In genomic region chr1:91583326-91583755, GRCh38 we compare ENCODE assay signal across 11 cellular contexts.
A peak's percentile ranks its signal among the peaks of the same experiment; 100 is the strongest.
DNase-seq lines count a peak whose midpoint lies in the region; ATAC-seq and TF ChIP-seq lines count a peak whose summit lies in the region.
"Had no signal": no experiment of that assay in that cellular context is flagged by ENCODE, and none has a peak within 500 bp of the region (broad histone marks: within the 10 kb centered on the region; RNA-seq: fewer than 3 reads in every experiment).

No MANE protein-coding gene starts in this region.

- H3K9me2 ChIP-seq in PC-9 (ENCODE audit: insufficient read depth) (peaks cover 8% of the 10 kb centered on the region; the same call in 1 of the 2 replicates), hepatocyte (replicated peaks; ENCODE audit: insufficient read depth) (no peaks in the 10 kb centered on the region)

- no peaks in the 10 kb centered on the region for H3F3A ChIP-seq in PC-9 (ENCODE audit: insufficient read depth, low read depth)

- H3K27me3 ChIP-seq in PC-9 (ENCODE audit: insufficient read depth, low read depth) (no peaks in the 10 kb centered on the region), hepatocyte (no peaks in the 10 kb centered on the region)

- no peaks in the 10 kb centered on the region for H3K79me2 ChIP-seq in PC-9 (ENCODE audit: low read depth)
- no peaks in the 10 kb centered on the region for H3K79me2 ChIP-seq in hepatocyte

- DNase-seq in AG04449 (ENCODE audit: low read depth, low spot score) = peak; percentile 73
- DNase-seq in HFF-Myc (ENCODE audit: extremely low read depth, low read depth) = peak; percentile 98
- no peak for DNase-seq in PC-9
- no peak for DNase-seq in hepatocyte (ENCODE audit: low spot score)
- no peak for DNase-seq in D341Med (ENCODE audit: low spot score)
- DNase-seq in dermis blood vessel endothelial cell = no peak
- DNase-seq: activated gamma-delta T cell; effector memory CD8-positive, alpha-beta T cell had no signal

- H3K27ac ChIP-seq in PC-9 = peak overlapping the region; percentile 65
- peak overlapping the region; percentile 74 for H3K27ac ChIP-seq in hepatocyte

- H3K4me1 ChIP-seq in PC-9 (replicated peaks; ENCODE audit: insufficient read depth) (peaks cover 6% of the 10 kb centered on the region), hepatocyte (ENCODE audit: insufficient read depth) (peaks cover 29% of the 10 kb centered on the region)

- no peaks in the 10 kb centered on the region for H3K36me3 ChIP-seq in PC-9 (ENCODE audit: low read depth)
- no peaks in the 10 kb centered on the region for H3K36me3 ChIP-seq in hepatocyte (replicated peaks; ENCODE audit: insufficient read depth, low read depth)

- intact Hi-C loops in PC-9 (cut with micrococcal nuclease; ENCODE audit: unreplicated experiment) = loop anchor here (10.0 kb wide), 1 partner anchor 49 kb away; no protein-coding TSS in a partner anchor

- no peak overlapping the region for H2AFZ ChIP-seq in PC-9
- H2AFZ ChIP-seq in hepatocyte = no peak overlapping the region

- H3K4me2 ChIP-seq in PC-9 (no peak overlapping the region), hepatocyte (peak overlapping the region; percentile 26)

- ATAC-seq in HG03432 (IDR thresholded peaks at IDR 0.05; ENCODE audit: unreplicated experiment) (no peak), GM21786 (IDR thresholded peaks at IDR 0.05; ENCODE audit: unreplicated experiment) (no peak)
- ATAC-seq: effector memory CD8-positive, alpha-beta T cell; HCT116 had no signal

- no peak for TF ChIP-seq CTCF in AG04449 (IDR thresholded peaks at IDR 0.05; ENCODE audit: insufficient read depth, low read length, missing control alignments)
- TF ChIP-seq CTCF in HFF-Myc (IDR thresholded peaks at IDR 0.05; ENCODE audit: low read depth, low read length, missing control alignments) = no peak
- no peak for TF ChIP-seq CTCF in PC-9 (conservative IDR thresholded peaks at IDR 0.05)
- no peak for TF ChIP-seq CTCF in hepatocyte (IDR thresholded peaks at IDR 0.05; ENCODE audit: poor library complexity)

- no peaks in the 10 kb centered on the region for H4K20me1 ChIP-seq in PC-9 (ENCODE audit: insufficient read depth)
- H4K20me1 ChIP-seq in hepatocyte (ENCODE audit: insufficient read depth, poor library complexity, severe bottlenecking) = no peaks in the 10 kb centered on the region

- H3K4me3 ChIP-seq in AG04449 (ENCODE audit: low read depth, low read length) (no peak overlapping the region), HFF-Myc (replicated peaks; ENCODE audit: low read depth, low read length) (no peak overlapping the region), PC-9 (no peak overlapping the region), hepatocyte (no peak overlapping the region)

- POLR2A ChIA-PET in AG04449 (lab: Yijun Ruan, JAX) = interaction anchor here (0.6 to 0.7 kb wide), 2 partner anchors 46 to 64 kb away, joined by 3 read pairs; no protein-coding TSS in a partner anchor
- POLR2A ChIA-PET in PC-9 (lab: Charles Lee; ENCODE audit: unreplicated experiment) = no interaction called here

- WGBS in hepatocyte (ENCODE audit: low lambda C conversion rate, missing lambda C conversion rate) = 51% methylated on average over 7 of the region's 7 CpGs

- H3K9me3 ChIP-seq in PC-9 (ENCODE audit: insufficient read depth, low read depth) = no peaks in the 10 kb centered on the region
- no peaks in the 10 kb centered on the region for H3K9me3 ChIP-seq in hepatocyte (ENCODE audit: low read depth)

- BruUV-seq in PC-9 (replicated peaks; lab: Mats Ljungman, UMichigan) = no TSS peak

- CTCF ChIA-PET in AG04449 (lab: Yijun Ruan, JAX) = interaction anchor here (0.6 to 3.5 kb wide), 4 partner anchors 11 to 300 kb away, joined by 3 to 12 read pairs (median 4); no protein-coding TSS in a partner anchor
- CTCF ChIA-PET in PC-9 (lab: Charles Lee) = no interaction called here

Comparison
In these comparisons a context has a peak if more than half of its experiments do, and no peak if none do; other contexts are left out.
1. DNase-seq: peak in AG04449 (single experiment) and HFF-Myc (single experiment); none in PC-9 (0 of 2), hepatocyte (single experiment), D341Med (single experiment) and dermis blood vessel endothelial cell (single experiment).